In genomic region chr11:33551051-33551450, GRCh38 we compare ENCODE assay signal across 16 cellular contexts.
DNase-seq lines count a peak whose midpoint lies in the region; ATAC-seq and TF ChIP-seq lines count a peak whose summit lies in the region.
"Had no signal": no experiment of that assay in that cellular context is flagged by ENCODE, and none has a peak within 500 bp of the region (broad histone marks: within the 10 kb centered on the region; RNA-seq: fewer than 3 reads in every experiment).

No MANE protein-coding gene starts in this region.

- TF ChIP-seq CTCF in SK-N-SH (IDR thresholded peaks at IDR 0.05): no peak

- peaks cover 29% of the 10 kb centered on the region for H3F3A ChIP-seq in SK-N-SH (replicated peaks; ENCODE audit: insufficient read depth)

- no peak overlapping the region for H2BK120ac ChIP-seq in neuronal stem cell (ENCODE audit: low read depth, low read length)

- H3K23ac ChIP-seq in neuronal stem cell (ENCODE audit: low read depth, low read length, poor library complexity): no peak overlapping the region

- H3K4me2 ChIP-seq in SK-N-SH: no peak overlapping the region
- H3K4me2 ChIP-seq in neuronal stem cell (ENCODE audit: insufficient read depth, low read length, poor library complexity, severe bottlenecking): no peak overlapping the region
- H3K4me2 ChIP-seq: A549, BLaER1 had no signal

- H2BK5ac ChIP-seq in neuronal stem cell (ENCODE audit: low read length): no peak overlapping the region

- no peaks in the 10 kb centered on the region for H3K27me3 ChIP-seq in SK-N-SH (ENCODE audit: insufficient read depth)
- no peaks in the 10 kb centered on the region for H3K27me3 ChIP-seq in neuronal stem cell (ENCODE audit: control insufficient read depth in 3 of 3, insufficient read depth in 3 of 3, low read depth in 1 of 3, low read length in 3 of 3)
- H3K27me3 ChIP-seq: BLaER1 had no signal

- H3K27ac ChIP-seq in SK-N-SH (ENCODE audit: low read depth in 2 of 2, low read length in 1 of 2) (peak overlapping the region; percentile 36 to 42; a peak in 3 of 4 replicates), neuronal stem cell (replicated peaks; ENCODE audit: low read length) (no peak overlapping the region)
- H3K27ac ChIP-seq: 22Rv1, A549, BLaER1, GM23248 had no signal

- no peak overlapping the region for H4K91ac ChIP-seq in neuronal stem cell (ENCODE audit: low read depth, low read length, poor library complexity)

- POLR2A ChIA-PET in SK-N-SH (lab: Yijun Ruan, JAX): no interaction called here

- no peaks in the 10 kb centered on the region for H4K20me1 ChIP-seq in SK-N-SH (ENCODE audit: insufficient read depth)
- H4K20me1 ChIP-seq: BLaER1 had no signal

- H2BK15ac ChIP-seq in neuronal stem cell (ENCODE audit: low read length): no peak overlapping the region

- ATAC-seq in SK-N-SH treated with all-trans-retinoic acid at 6 μM for 48 hours (no peak; the same call in 2 of the 3 replicates), HG03108 (IDR thresholded peaks at IDR 0.05; ENCODE audit: unreplicated experiment) (no peak)
- ATAC-seq: A549, K562 had no signal

- H2AFZ ChIP-seq in SK-N-SH (ENCODE audit: low read depth): no peak overlapping the region
- H2AFZ ChIP-seq in neuronal stem cell (ENCODE audit: low read length): no peak overlapping the region
- H2AFZ ChIP-seq: GM23248 had no signal

- no peak overlapping the region for H2AK5ac ChIP-seq in neuronal stem cell (ENCODE audit: low read depth, low read length)

- H3K4me3 ChIP-seq in SK-N-SH (ENCODE audit: low read depth in 2 of 2, low read length in 1 of 2) (no peak overlapping the region), neuronal stem cell (ENCODE audit: low read length in 2 of 2) (no peak overlapping the region)
- H3K4me3 ChIP-seq: A549, BLaER1, GM23248, HAP-1, K562 had no signal

- H3K9me2 ChIP-seq in SK-N-SH: no peaks in the 10 kb centered on the region

- H3K4ac ChIP-seq in neuronal stem cell (ENCODE audit: low read length): no peak overlapping the region

- peaks cover 68% of the 10 kb centered on the region for H3K79me2 ChIP-seq in SK-N-SH (ENCODE audit: insufficient read depth)

- no peak overlapping the region for H3K18ac ChIP-seq in neuronal stem cell (ENCODE audit: low read length)

- WGBS in SK-N-SH (ENCODE audit: low lambda C conversion rate): 92% methylated on average over 3 of the region's 3 CpGs
- no CpG with 5 or more reads among the region's 3 CpGs for WGBS in neuronal stem cell (ENCODE audit: extremely low coverage in 2 of 2, insufficient read length in 2 of 2, insufficient replicate concordance in 1 of 2), 2 donors

- H3K36me3 ChIP-seq in SK-N-SH (replicated peaks in 1 of 2; ENCODE audit: control insufficient read depth in 1 of 2, insufficient read depth in 2 of 2, low read length in 1 of 2): peaks cover 3 to 72% of the 10 kb centered on the region in 2 experiments
- peaks cover 0 to 3% of the 10 kb centered on the region in 2 donors for H3K36me3 ChIP-seq in neuronal stem cell (replicated peaks in 1 of 2; ENCODE audit: control insufficient read depth in 2 of 2, insufficient read depth in 2 of 2, low read length in 2 of 2)
- H3K36me3 ChIP-seq: BLaER1, HAP-1 had no signal

- DNase-seq in SK-N-SH (no peak), RPMI7951 (ENCODE audit: low read depth) (peak; percentile 14), neuronal stem cell (ENCODE audit: low spot score) (no peak), retina (no peak)
- DNase-seq in stimulated activated CD8-positive, alpha-beta memory T cell treated with anti-CD3 and anti-CD28 coated beads, Interleukin-4, amount 100 ng/mL, for 48 hours: no peak
- DNase-seq: CD4-positive, alpha-beta memory T cell; DMS79 treated with DMSO at 0.1 percent for 48 hours; EL; GM23248 had no signal

- no peak for TF ChIP-seq RAD21 in SK-N-SH (IDR thresholded peaks at IDR 0.05; ENCODE audit: low read length)

- peaks cover 5 to 20% of the 10 kb centered on the region in 2 experiments; a peak in 3 of 4 replicates for H3K4me1 ChIP-seq in SK-N-SH (ENCODE audit: control insufficient read depth in 1 of 2, insufficient read depth in 2 of 2, low read depth in 1 of 2, low read length in 1 of 2)
- H3K4me1 ChIP-seq in neuronal stem cell (ENCODE audit: control insufficient read depth in 2 of 2, insufficient read depth in 1 of 2, low read depth in 1 of 2, low read length in 2 of 2): peaks cover 0 to 3% of the 10 kb centered on the region in 2 donors
- H3K4me1 ChIP-seq: A549, BLaER1, HAP-1 had no signal

- CTCF ChIA-PET in SK-N-SH (lab: Yijun Ruan, JAX): interaction anchor here (0.7 kb wide), 1 partner anchor 27 kb away, joined by 3 read pairs; no protein-coding TSS in a partner anchor

- no peaks in the 10 kb centered on the region for H3K79me1 ChIP-seq in neuronal stem cell (ENCODE audit: low read depth, low read length)

- no peak for TF ChIP-seq EP300 in SK-N-SH (IDR thresholded peaks at IDR 0.05; ENCODE audit: borderline replicate concordance in 1 of 2, low read depth in 1 of 2, low read length in 1 of 2)

- H3K9ac ChIP-seq in SK-N-SH (no peak overlapping the region), neuronal stem cell (ENCODE audit: low read depth, low read length, poor library complexity) (no peak overlapping the region)
- H3K9ac ChIP-seq: BLaER1, GM23248 had no signal

- no peak overlapping the region for H4K8ac ChIP-seq in neuronal stem cell (ENCODE audit: low read depth, low read length)

- H3K14ac ChIP-seq in neuronal stem cell (ENCODE audit: low read length): peak overlapping the region; percentile 25

- H2BK12ac ChIP-seq in neuronal stem cell (ENCODE audit: low read length): no peak overlapping the region

- H3K9me3 ChIP-seq in SK-N-SH (no peaks in the 10 kb centered on the region), neuronal stem cell (replicated peaks in 1 of 2; ENCODE audit: control insufficient read depth in 2 of 2, insufficient read depth in 1 of 2, low read depth in 1 of 2, low read length in 2 of 2) (no peaks in the 10 kb centered on the region)
- H3K9me3 ChIP-seq: A549, BLaER1, HAP-1 had no signal

TF ChIP-seq in SK-N-SH, 30 proteins besides CTCF, POLR2A, EP300 and RAD21 (continues in another document):
- no peak for TF ChIP-seq TCF12 (IDR thresholded peaks at IDR 0.05)
- TF ChIP-seq SIN3A (IDR thresholded peaks at IDR 0.05; ENCODE audit: borderline replicate concordance, low read depth, low read length): no peak
- no peak for TF ChIP-seq JUND (IDR thresholded peaks at IDR 0.05)
- TF ChIP-seq, protein P1, sequence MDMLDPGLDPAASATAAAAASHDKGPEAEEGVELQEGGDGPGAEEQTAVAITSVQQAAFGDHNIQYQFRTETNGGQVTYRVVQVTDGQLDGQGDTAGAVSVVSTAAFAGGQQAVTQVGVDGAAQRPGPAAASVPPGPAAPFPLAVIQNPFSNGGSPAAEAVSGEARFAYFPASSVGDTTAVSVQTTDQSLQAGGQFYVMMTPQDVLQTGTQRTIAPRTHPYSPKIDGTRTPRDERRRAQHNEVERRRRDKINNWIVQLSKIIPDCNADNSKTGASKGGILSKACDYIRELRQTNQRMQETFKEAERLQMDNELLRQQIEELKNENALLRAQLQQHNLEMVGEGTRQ (IDR thresholded peaks at IDR 0.05; ENCODE audit: borderline replicate concordance, low read depth, low read length): no peak
- no peak for TF ChIP-seq MXI1 (IDR thresholded peaks at IDR 0.05; ENCODE audit: low read depth, low read length)
- TF ChIP-seq, protein P2, sequence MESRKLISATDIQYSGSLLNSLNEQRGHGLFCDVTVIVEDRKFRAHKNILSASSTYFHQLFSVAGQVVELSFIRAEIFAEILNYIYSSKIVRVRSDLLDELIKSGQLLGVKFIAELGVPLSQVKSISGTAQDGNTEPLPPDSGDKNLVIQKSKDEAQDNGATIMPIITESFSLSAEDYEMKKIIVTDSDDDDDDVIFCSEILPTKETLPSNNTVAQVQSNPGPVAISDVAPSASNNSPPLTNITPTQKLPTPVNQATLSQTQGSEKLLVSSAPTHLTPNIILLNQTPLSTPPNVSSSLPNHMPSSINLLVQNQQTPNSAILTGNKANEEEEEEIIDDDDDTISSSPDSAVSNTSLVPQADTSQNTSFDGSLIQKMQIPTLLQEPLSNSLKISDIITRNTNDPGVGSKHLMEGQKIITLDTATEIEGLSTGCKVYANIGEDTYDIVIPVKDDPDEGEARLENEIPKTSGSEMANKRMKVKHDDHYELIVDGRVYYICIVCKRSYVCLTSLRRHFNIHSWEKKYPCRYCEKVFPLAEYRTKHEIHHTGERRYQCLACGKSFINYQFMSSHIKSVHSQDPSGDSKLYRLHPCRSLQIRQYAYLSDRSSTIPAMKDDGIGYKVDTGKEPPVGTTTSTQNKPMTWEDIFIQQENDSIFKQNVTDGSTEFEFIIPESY (IDR thresholded peaks at IDR 0.05; ENCODE audit: borderline replicate concordance, low read depth): no peak

TF ChIP-seq in SK-N-SH treated with all-trans-retinoic acid at 6 μM for 48 hours, 23 proteins besides CTCF, POLR2A, EP300 and RAD21:
- TF ChIP-seq ZFP30 (CRISPR knock-in tag; IDR thresholded peaks at IDR 0.05): no peak
- TF ChIP-seq, protein P3, sequence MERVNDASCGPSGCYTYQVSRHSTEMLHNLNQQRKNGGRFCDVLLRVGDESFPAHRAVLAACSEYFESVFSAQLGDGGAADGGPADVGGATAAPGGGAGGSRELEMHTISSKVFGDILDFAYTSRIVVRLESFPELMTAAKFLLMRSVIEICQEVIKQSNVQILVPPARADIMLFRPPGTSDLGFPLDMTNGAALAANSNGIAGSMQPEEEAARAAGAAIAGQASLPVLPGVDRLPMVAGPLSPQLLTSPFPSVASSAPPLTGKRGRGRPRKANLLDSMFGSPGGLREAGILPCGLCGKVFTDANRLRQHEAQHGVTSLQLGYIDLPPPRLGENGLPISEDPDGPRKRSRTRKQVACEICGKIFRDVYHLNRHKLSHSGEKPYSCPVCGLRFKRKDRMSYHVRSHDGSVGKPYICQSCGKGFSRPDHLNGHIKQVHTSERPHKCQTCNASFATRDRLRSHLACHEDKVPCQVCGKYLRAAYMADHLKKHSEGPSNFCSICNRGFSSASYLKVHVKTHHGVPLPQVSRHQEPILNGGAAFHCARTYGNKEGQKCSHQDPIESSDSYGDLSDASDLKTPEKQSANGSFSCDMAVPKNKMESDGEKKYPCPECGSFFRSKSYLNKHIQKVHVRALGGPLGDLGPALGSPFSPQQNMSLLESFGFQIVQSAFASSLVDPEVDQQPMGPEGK (CRISPR knock-in tag; IDR thresholded peaks at IDR 0.05; ENCODE audit: borderline replicate concordance): no peak
- TF ChIP-seq OSR1 (CRISPR knock-in tag; IDR thresholded peaks at IDR 0.05): no peak
- no peak for TF ChIP-seq ESRRG (CRISPR knock-in tag; IDR thresholded peaks at IDR 0.05)
- TF ChIP-seq ZNF565 (CRISPR knock-in tag; conservative IDR thresholded peaks at IDR 0.05; ENCODE audit: low read depth): no peak
- no peak for TF ChIP-seq ARNTL (CRISPR knock-in tag; IDR thresholded peaks at IDR 0.05; ENCODE audit: borderline replicate concordance, low read depth)
- TF ChIP-seq GLIS3 (CRISPR knock-in tag; IDR thresholded peaks at IDR 0.05): no peak
- TF ChIP-seq ZNF70 (CRISPR knock-in tag; IDR thresholded peaks at IDR 0.05): no peak
- no peak for TF ChIP-seq ZC3H10 (CRISPR knock-in tag; IDR thresholded peaks at IDR 0.05)
- no peak for TF ChIP-seq ZFP3 (CRISPR knock-in tag; IDR thresholded peaks at IDR 0.05)
- TF ChIP-seq TCF4 (CRISPR knock-in tag; IDR thresholded peaks at IDR 0.05; ENCODE audit: borderline replicate concordance): no peak
